Comparison of ENCODE assay signal across 24 cellular contexts in the genomic region with DNA sequence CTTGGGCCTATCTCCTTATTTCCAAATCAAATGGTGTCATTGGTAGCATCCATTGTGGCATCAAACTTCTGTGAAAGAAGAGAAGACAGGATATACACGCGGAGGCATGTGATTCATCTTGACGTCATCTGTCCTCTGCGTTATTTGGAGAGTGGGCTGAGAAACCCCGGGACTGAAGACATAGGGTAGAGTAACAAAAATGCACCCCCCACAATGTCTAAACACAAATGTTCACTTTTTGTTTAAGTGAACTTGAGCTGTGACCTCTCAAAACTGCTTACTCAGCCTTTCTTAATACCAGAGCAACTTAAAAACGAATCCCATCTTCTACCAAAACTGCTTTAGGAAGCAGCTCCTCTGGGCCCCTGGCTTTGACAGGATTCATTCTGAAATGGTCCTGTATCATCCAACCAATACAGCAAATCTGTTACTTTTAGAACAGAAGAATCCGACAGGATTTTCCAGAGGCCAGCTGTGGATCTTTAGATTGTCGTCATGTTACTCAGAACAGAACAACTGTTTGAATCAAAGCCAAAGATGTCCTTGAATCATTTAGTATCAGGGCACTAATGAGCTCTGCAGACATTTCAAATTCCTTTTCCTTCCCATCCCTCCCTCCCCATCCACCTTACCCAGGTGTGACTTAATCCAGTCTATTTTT.
DNase-seq lines count a peak whose midpoint lies in the region; ATAC-seq, FAIRE-seq and TF ChIP-seq lines count a peak whose summit lies in the region.
"Had no signal": no experiment of that assay in that cellular context is flagged by ENCODE, and none has a peak within 500 bp of the region (broad histone marks: within the 10 kb centered on the region; RNA-seq: fewer than 3 reads in every experiment).

No MANE protein-coding gene starts in this region.

- H3K36me3 Mint-ChIP-seq in chondrocyte (ENCODE audit: low read depth), result peaks cover 8% of the 10 kb centered on the region
- H3K36me3 Mint-ChIP-seq: CD8-positive, alpha-beta T cell; IgD-negative memory B cell; WTC11 had no signal

- peak overlapping the region; percentile 93 for H3K27ac Mint-ChIP-seq in chondrocyte (ENCODE audit: unreplicated experiment)
- H3K27ac Mint-ChIP-seq: activated CD8-positive, alpha-beta T cell treated with anti-CD3 and anti-CD28 coated beads for 36 hours; activated naive CD4-positive, alpha-beta T cell treated with anti-CD3 and anti-CD28 coated beads for 36 hours; activated T-cell treated with anti-CD3 and anti-CD28 coated beads, Interleukin-2, amount 50 U/mL, for 24 hours; CD8-positive, alpha-beta T cell; dendritic cell treated with granulocyte-macrophage colony-stimulating factor and Interleukin-4, amounts not matched to agents 40 ng/mL and 50 ng/mL, for 4 days; WTC11 had no signal

- FAIRE-seq in A549 (lab: Jason Lieb, UNC), result no peak
- FAIRE-seq: endothelial cell of umbilical vein had no signal

- TF ChIP-seq RAD21 in A549 (conservative IDR thresholded peaks at IDR 0.05 in 1 of 2, IDR thresholded peaks at IDR 0.05 in 1 of 2), result no peak

- H3K9me3 Mint-ChIP-seq in chondrocyte (ENCODE audit: low read depth), result peaks cover 10% of the 10 kb centered on the region
- H3K9me3 Mint-ChIP-seq: activated naive CD4-positive, alpha-beta T cell treated with anti-CD3 and anti-CD28 coated beads for 36 hours; IgD-negative memory B cell; WTC11 had no signal

- H3K27ac ChIP-seq in A549 (no peak overlapping the region), left lung (no peak overlapping the region), WERI-Rb-1 (no peak overlapping the region)
- H3K27ac ChIP-seq: spleen had no signal

- H3K4me1 ChIP-seq in A549, result no peaks in the 10 kb centered on the region
- no peaks in the 10 kb centered on the region for H3K4me1 ChIP-seq in left lung
- H3K4me1 ChIP-seq: gastroesophageal sphincter, spleen had no signal

- no peak for ATAC-seq in A549
- no peak for ATAC-seq in left lung
- no peak for ATAC-seq in GM21825 (IDR thresholded peaks at IDR 0.05; ENCODE audit: unreplicated experiment)
- ATAC-seq: activated CD8-positive, alpha-beta T cell treated with anti-CD3 and anti-CD28 coated beads for 36 hours; CD8-positive, alpha-beta T cell; gastroesophageal sphincter; Right ventricle myocardium inferior; WTC11 had no signal

- no peak for TF ChIP-seq CTCF in A549 (IDR thresholded peaks at IDR 0.05)
- no peak for TF ChIP-seq CTCF in chondrocyte (IDR thresholded peaks at IDR 0.05)
- TF ChIP-seq CTCF in left lung (IDR thresholded peaks at IDR 0.05), result no peak
- no peak for TF ChIP-seq CTCF in WERI-Rb-1 (IDR thresholded peaks at IDR 0.05; ENCODE audit: low read depth, low read length)

- H3K4me1 Mint-ChIP-seq in chondrocyte (ENCODE audit: low read depth), result peaks cover 62% of the 10 kb centered on the region
- H3K4me1 Mint-ChIP-seq: IgD-negative memory B cell, naive B cell had no signal

- 28% methylated on average over 8 of the region's 8 CpGs for WGBS in A549 (ENCODE audit: missing lambda C conversion rate)

- H3K36me3 ChIP-seq in left lung, result no peaks in the 10 kb centered on the region
- no peaks in the 10 kb centered on the region for H3K36me3 ChIP-seq in WERI-Rb-1
- H3K36me3 ChIP-seq: gastroesophageal sphincter, spleen had no signal

- CTCF ChIA-PET in A549 (lab: Yijun Ruan, JAX), result no interaction called here

- DNase-seq in A549 (ENCODE audit: low read depth in 1 of 2, low spot score in 1 of 2) (no peak), M059J (ENCODE audit: low read depth) (peak; percentile 66), chondrocyte (ENCODE audit: low spot score) (no peak), myocyte (ENCODE audit: low read depth) (peak; percentile 59), left lung (no peak), WERI-Rb-1 (no peak)
- DNase-seq in stimulated activated CD4-positive, alpha-beta T cell treated with anti-CD3 and anti-CD28 coated beads, Interleukin-2, amount 100 ng/mL, for 48 hours, result no peak
- DNase-seq: activated CD8-positive, alpha-beta T cell treated with anti-CD3 and anti-CD28 coated beads for 36 hours; activated naive CD4-positive, alpha-beta T cell treated with anti-CD3 and anti-CD28 coated beads for 36 hours; activated T-cell treated with anti-CD3 and anti-CD28 coated beads, Interleukin-2, amount 50 U/mL, for 24 hours; CD8-positive, alpha-beta T cell; DMS53; H7; naive B cell; NCI-H510A treated with DMSO at 0.1 percent for 48 hours; spleen; T-helper 1 cell had no signal

- H3K4me3 Mint-ChIP-seq in chondrocyte (ENCODE audit: unreplicated experiment), result no peak overlapping the region
- H3K4me3 Mint-ChIP-seq: activated CD8-positive, alpha-beta T cell treated with anti-CD3 and anti-CD28 coated beads for 36 hours; activated naive CD4-positive, alpha-beta T cell treated with anti-CD3 and anti-CD28 coated beads for 36 hours; activated T-cell treated with anti-CD3 and anti-CD28 coated beads, Interleukin-2, amount 50 U/mL, for 24 hours; CD8-positive, alpha-beta T cell; dendritic cell treated with granulocyte-macrophage colony-stimulating factor and Interleukin-4, amounts not matched to agents 40 ng/mL and 50 ng/mL, for 4 days; IgD-negative memory B cell; naive B cell; WTC11 had no signal

- no peaks in the 10 kb centered on the region for H3K27me3 Mint-ChIP-seq in chondrocyte (ENCODE audit: low read depth)
- H3K27me3 Mint-ChIP-seq: activated CD8-positive, alpha-beta T cell treated with anti-CD3 and anti-CD28 coated beads for 36 hours; activated T-cell treated with anti-CD3 and anti-CD28 coated beads, Interleukin-2, amount 50 U/mL, for 24 hours; dendritic cell treated with granulocyte-macrophage colony-stimulating factor and Interleukin-4, amounts not matched to agents 40 ng/mL and 50 ng/mL, for 4 days; IgD-negative memory B cell; naive B cell had no signal

- H3K4me2 ChIP-seq in A549, result no peak overlapping the region

- TF ChIP-seq POLR2A in A549 (IDR thresholded peaks at IDR 0.05; ENCODE audit: low read length), result no peak

- H3K9me3 ChIP-seq in A549, result no peaks in the 10 kb centered on the region
- H3K9me3 ChIP-seq in left lung, result peaks cover 0 to 4% of the 10 kb centered on the region in 2 donors
- no peaks in the 10 kb centered on the region for H3K9me3 ChIP-seq in WERI-Rb-1 (ENCODE audit: severe bottlenecking)
- H3K9me3 ChIP-seq: gastroesophageal sphincter had no signal

- H3K4me3 ChIP-seq in A549, result no peak overlapping the region
- H3K4me3 ChIP-seq in left lung, result no peak overlapping the region
- H3K4me3 ChIP-seq in WERI-Rb-1 (ENCODE audit: low read depth, low read length), result no peak overlapping the region
- H3K4me3 ChIP-seq: gastroesophageal sphincter, spleen had no signal

- intact Hi-C loops in left lung (cut with DNase I), result no loop called here

- POLR2A ChIA-PET in A549 (lab: Yijun Ruan, JAX), result no interaction called here

- TF ChIP-seq EP300 in A549 (IDR thresholded peaks at IDR 0.05), result no peak

- no peaks in the 10 kb centered on the region for H3K27me3 ChIP-seq in left lung
- no peaks in the 10 kb centered on the region for H3K27me3 ChIP-seq in WERI-Rb-1 (ENCODE audit: insufficient read depth, low read depth, severe bottlenecking)
- H3K27me3 ChIP-seq: gastroesophageal sphincter, spleen had no signal

TF ChIP-seq in A549, 52 proteins besides CTCF, POLR2A, EP300 and RAD21:
- TF ChIP-seq, protein P1, sequence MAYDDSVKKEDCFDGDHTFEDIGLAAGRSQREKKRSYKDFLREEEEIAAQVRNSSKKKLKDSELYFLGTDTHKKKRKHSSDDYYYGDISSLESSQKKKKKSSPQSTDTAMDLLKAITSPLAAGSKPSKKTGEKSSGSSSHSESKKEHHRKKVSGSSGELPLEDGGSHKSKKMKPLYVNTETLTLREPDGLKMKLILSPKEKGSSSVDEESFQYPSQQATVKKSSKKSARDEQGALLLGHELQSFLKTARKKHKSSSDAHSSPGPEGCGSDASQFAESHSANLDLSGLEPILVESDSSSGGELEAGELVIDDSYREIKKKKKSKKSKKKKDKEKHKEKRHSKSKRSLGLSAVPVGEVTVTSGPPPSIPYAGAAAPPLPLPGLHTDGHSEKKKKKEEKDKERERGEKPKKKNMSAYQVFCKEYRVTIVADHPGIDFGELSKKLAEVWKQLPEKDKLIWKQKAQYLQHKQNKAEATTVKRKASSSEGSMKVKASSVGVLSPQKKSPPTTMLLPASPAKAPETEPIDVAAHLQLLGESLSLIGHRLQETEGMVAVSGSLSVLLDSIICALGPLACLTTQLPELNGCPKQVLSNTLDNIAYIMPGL (CRISPR knock-in tag; IDR thresholded peaks at IDR 0.05; ENCODE audit: borderline replicate concordance), result no peak
- peak; percentile 95 for TF ChIP-seq MAFK (IDR thresholded peaks at IDR 0.05; ENCODE audit: partially characterized antibody)

Comparison
In these comparisons a context has a peak if more than half of its experiments do, and no peak if none do; other contexts are left out.
1. DNase-seq: peak in M059J (single experiment) and myocyte (single experiment); none in A549 (0 of 2), chondrocyte (single experiment), left lung (0 of 2), WERI-Rb-1 (single experiment) and stimulated activated CD4-positive, alpha-beta T cell treated with anti-CD3 and anti-CD28 coated beads, Interleukin-2, amount 100 ng/mL, for 48 hours (0 of 2).